In genomic region chr21:34229361-34229760, GRCh38 we compare ENCODE assay signal across 22 cellular contexts.
DNase-seq lines count a peak whose midpoint lies in the region; ATAC-seq, FAIRE-seq and TF ChIP-seq lines count a peak whose summit lies in the region.
"Had no signal": no experiment of that assay in that cellular context is flagged by ENCODE, and none has a peak within 500 bp of the region (broad histone marks: within the 10 kb centered on the region; RNA-seq: fewer than 3 reads in every experiment).

No MANE protein-coding gene starts in this region.

- CTCF ChIA-PET in endothelial cell of umbilical vein (lab: Charles Lee): no interaction called here

- H3K9me1 ChIP-seq in endothelial cell of umbilical vein (replicated peaks; ENCODE audit: control insufficient read depth, extremely low read depth, insufficient read depth, low read length): no peaks in the 10 kb centered on the region

- no peak overlapping the region for H2AFZ ChIP-seq in endothelial cell of umbilical vein (ENCODE audit: low read depth, low read length)

- DNase-seq in SK-MEL-5 (ENCODE audit: low read depth, low spot score): peak; percentile 42
- peak; percentile 26 for DNase-seq in endothelial cell of umbilical vein (ENCODE audit: low read depth, low spot score)
- no peak for DNase-seq in SHP77 (lab: John Stamatoyannopoulos, UW)
- no peak for DNase-seq in upper lobe of left lung
- DNase-seq: 8988T; ACHN; BE2C; C1 segment of cervical spinal cord; Caco-2; Calu3; CD4-positive, alpha-beta memory T cell; CD4-positive, CD25-positive, alpha-beta regulatory T cell; CD8-positive, alpha-beta memory T cell; DMS79 treated with DMSO at 0.1 percent for 48 hours; GF-D8 had no signal

- dilution Hi-C loops in endothelial cell of umbilical vein (cut with MboI; ENCODE audit: extremely low pct_ligation_motif_present, low sequenced_read_pairs): no loop called here

- ATAC-seq in HG02973 (IDR thresholded peaks at IDR 0.05; ENCODE audit: unreplicated experiment): no peak
- no peak for ATAC-seq in upper lobe of left lung (ENCODE audit: low FRiP score in 2 of 2)

- in situ Hi-C loops in SK-MEL-5 (cut with HindIII; ENCODE audit: low pct_unique_long_range_greater_than_20kb, low sequenced_read_pairs): no loop called here

- no peak overlapping the region for H3K4me3 ChIP-seq in endothelial cell of umbilical vein (replicated peaks in 1 of 3; ENCODE audit: insufficient read depth in 1 of 3, low read depth in 1 of 3, low read length in 3 of 3)
- H3K4me3 ChIP-seq in upper lobe of left lung: no peak overlapping the region
- H3K4me3 ChIP-seq: BLaER1 had no signal

- no peaks in the 10 kb centered on the region for H4K20me1 ChIP-seq in endothelial cell of umbilical vein (replicated peaks; ENCODE audit: control insufficient read depth, extremely low read depth, insufficient read depth, low read length)
- H4K20me1 ChIP-seq: BLaER1 had no signal

- no peak for TF ChIP-seq POLR2A in endothelial cell of umbilical vein (IDR thresholded peaks at IDR 0.05; ENCODE audit: low read depth, low read length)
- no peak for TF ChIP-seq POLR2A in upper lobe of left lung (IDR thresholded peaks at IDR 0.05)

- H3K27ac ChIP-seq in endothelial cell of umbilical vein (ENCODE audit: insufficient read depth, low read depth, low read length): no peak overlapping the region
- H3K27ac ChIP-seq in upper lobe of left lung: no peak overlapping the region
- H3K27ac ChIP-seq: BLaER1 had no signal

- H3K4me1 ChIP-seq in endothelial cell of umbilical vein (ENCODE audit: control insufficient read depth, extremely low read depth, insufficient read depth, low read length): no peaks in the 10 kb centered on the region
- no peaks in the 10 kb centered on the region for H3K4me1 ChIP-seq in upper lobe of left lung
- H3K4me1 ChIP-seq: BE2C, BLaER1, Caco-2 had no signal

- FAIRE-seq in endothelial cell of umbilical vein (lab: Jason Lieb, UNC): no peak
- FAIRE-seq: A204.1, D721Med, G401.6, GM12891, GM19239 had no signal

- H3K79me2 ChIP-seq in endothelial cell of umbilical vein (ENCODE audit: control insufficient read depth, insufficient read depth, low read length): no peaks in the 10 kb centered on the region

- BruUV-seq in endothelial cell of umbilical vein (replicated peaks; lab: Mats Ljungman, UMichigan): no TSS peak

- no peaks in the 10 kb centered on the region for H3K36me3 ChIP-seq in endothelial cell of umbilical vein (ENCODE audit: control insufficient read depth in 2 of 2, extremely low read depth in 1 of 2, insufficient read depth in 2 of 2, low read length in 2 of 2)
- no peaks in the 10 kb centered on the region for H3K36me3 ChIP-seq in upper lobe of left lung
- H3K36me3 ChIP-seq: BE2C, BLaER1 had no signal

- TF ChIP-seq CTCF in endothelial cell of umbilical vein (IDR thresholded peaks at IDR 0.05; ENCODE audit: extremely low read depth in 1 of 2, insufficient read depth in 1 of 2, low read depth in 1 of 2, low read length in 2 of 2): no peak
- TF ChIP-seq CTCF in upper lobe of left lung (IDR thresholded peaks at IDR 0.05): no peak

- 66 to 89% methylated on average over 4 of the region's 4 CpGs for WGBS in upper lobe of left lung, 2 donors

- H3K9me3 ChIP-seq in endothelial cell of umbilical vein (replicated peaks; ENCODE audit: control insufficient read depth, insufficient read depth, low read length): no peaks in the 10 kb centered on the region
- H3K9me3 ChIP-seq in upper lobe of left lung: no peaks in the 10 kb centered on the region
- H3K9me3 ChIP-seq: BE2C, BLaER1, Caco-2 had no signal

- H3K9ac ChIP-seq in endothelial cell of umbilical vein (replicated peaks; ENCODE audit: extremely low read depth, insufficient read depth, low read length): no peak overlapping the region
- H3K9ac ChIP-seq: BLaER1 had no signal

- no peak overlapping the region for H3K4me2 ChIP-seq in endothelial cell of umbilical vein (ENCODE audit: insufficient read depth, low read length)
- H3K4me2 ChIP-seq: BLaER1 had no signal

- no peak for TF ChIP-seq EP300 in upper lobe of left lung (IDR thresholded peaks at IDR 0.05)

- intact Hi-C loops in endothelial cell of umbilical vein (cut with micrococcal nuclease): no loop called here

- H3K27me3 ChIP-seq in endothelial cell of umbilical vein (ENCODE audit: control insufficient read depth in 2 of 2, insufficient read depth in 2 of 2, low read length in 2 of 2) (peaks cover 0 to 2% of the 10 kb centered on the region in 2 experiments), upper lobe of left lung (no peaks in the 10 kb centered on the region)
- H3K27me3 ChIP-seq: BE2C, BLaER1 had no signal

- POLR2A ChIA-PET in endothelial cell of umbilical vein (lab: Charles Lee): no interaction called here

TF ChIP-seq in endothelial cell of umbilical vein, 7 proteins besides CTCF, POLR2A, EP300 and RAD21:
- TF ChIP-seq MYC (IDR thresholded peaks at IDR 0.05; ENCODE audit: low read depth, low read length) (no peak), POLR2AphosphoS5 (IDR thresholded peaks at IDR 0.05; ENCODE audit: insufficient read depth, low read depth, low read length) (no peak), MAX (IDR thresholded peaks at IDR 0.05; ENCODE audit: insufficient read depth, insufficient read length) (no peak), EZH2 (IDR thresholded peaks at IDR 0.05; ENCODE audit: borderline replicate concordance, low read depth, low read length, severe bottlenecking) (no peak), JUN (IDR thresholded peaks at IDR 0.05; ENCODE audit: borderline replicate concordance, insufficient read depth, insufficient read length, low read depth) (no peak), GATA2 (IDR thresholded peaks at IDR 0.05; ENCODE audit: insufficient read depth, insufficient read length, low read depth, low read length) (no peak), FOS (IDR thresholded peaks at IDR 0.05; ENCODE audit: borderline replicate concordance, insufficient read depth, low read length) (no peak)
TF ChIP-seq in endothelial cell of umbilical vein: peak in this region for 0.

Comparison
In these comparisons a context has a peak if more than half of its experiments do, and no peak if none do; other contexts are left out.
1. DNase-seq: peak in SK-MEL-5 (single experiment) and endothelial cell of umbilical vein (single experiment); none in SHP77 (0 of 2) and upper lobe of left lung (0 of 2).